ENCODE assay signal across 13 cellular contexts in genomic region chr14:87131879-87132278, GRCh38.
DNase-seq lines count a peak whose midpoint lies in the region; ATAC-seq and TF ChIP-seq lines count a peak whose summit lies in the region.
"Had no signal": no experiment of that assay in that cellular context is flagged by ENCODE, and none has a peak within 500 bp of the region (broad histone marks: within the 10 kb centered on the region; RNA-seq: fewer than 3 reads in every experiment).

No MANE protein-coding gene starts in this region.

- H3K4me1 Mint-ChIP-seq in stimulated activated naive B cell treated with anti-CD40 and anti-IgM and Interleukin-4, amounts not matched to agents 10 μg/mL and 1 μg/mL and 100 μg/mL, for 72 hours = no peaks in the 10 kb centered on the region
- H3K4me1 Mint-ChIP-seq: naive B cell had no signal

- peak overlapping the region; percentile 57; the same call in 1 of the 2 replicates for H2AFZ ChIP-seq in OCI-LY7 (ENCODE audit: low read length)

- H3K79me2 ChIP-seq in OCI-LY7 (ENCODE audit: insufficient read depth, low read depth, low read length) = no peaks in the 10 kb centered on the region

- peak overlapping the region; percentile 31 for H3K4me2 ChIP-seq in OCI-LY7 (ENCODE audit: low read length)

- H3K4me1 ChIP-seq in OCI-LY7 (ENCODE audit: insufficient read depth, low read length, poor library complexity, severe bottlenecking) = peaks cover 31% of the 10 kb centered on the region
- H3K4me1 ChIP-seq in foreskin keratinocyte = peaks cover 34% of the 10 kb centered on the region
- peaks cover 0 to 6% (median 3%) of the 10 kb centered on the region in 3 donors for H3K4me1 ChIP-seq in skeletal muscle tissue (ENCODE audit: control insufficient read depth in 3 of 3, insufficient read depth in 3 of 3, low read length in 3 of 3)
- no peaks in the 10 kb centered on the region for H3K4me1 ChIP-seq in ovary (ENCODE audit: insufficient read depth)
- no peaks in the 10 kb centered on the region for H3K4me1 ChIP-seq in vagina
- H3K4me1 ChIP-seq: colonic mucosa had no signal

- H3K36me3 ChIP-seq in OCI-LY7 (ENCODE audit: insufficient read depth, low read length) (no peaks in the 10 kb centered on the region), skeletal muscle tissue (ENCODE audit: control insufficient read depth in 3 of 3, insufficient read depth in 3 of 3, low read length in 3 of 3) (no peaks in the 10 kb centered on the region), ovary (no peaks in the 10 kb centered on the region), vagina (no peaks in the 10 kb centered on the region)
- H3K36me3 ChIP-seq: colonic mucosa had no signal

- no peak overlapping the region for H3K4me3 ChIP-seq in OCI-LY7 (ENCODE audit: low read depth, low read length, poor library complexity, severe bottlenecking)
- no peak overlapping the region for H3K4me3 ChIP-seq in skeletal muscle tissue (ENCODE audit: low read length in 3 of 3)
- H3K4me3 ChIP-seq in ovary = no peak overlapping the region
- H3K4me3 ChIP-seq in vagina = no peak overlapping the region
- H3K4me3 ChIP-seq: colonic mucosa had no signal

- no peak overlapping the region for H3K27ac Mint-ChIP-seq in stimulated activated naive B cell treated with anti-CD40 and anti-IgM and Interleukin-4, amounts not matched to agents 10 μg/mL and 1 μg/mL and 100 μg/mL, for 72 hours
- H3K27ac Mint-ChIP-seq: naive B cell; stimulated activated naive CD8-positive, alpha-beta T cell treated with anti-CD3 and anti-CD28 coated beads, Interleukin-15, Interleukin-2, amounts not matched to agents 100 ng/mL and 50 ng/mL, for 24 hours had no signal

- H3K9ac ChIP-seq in skeletal muscle tissue (ENCODE audit: low read depth in 1 of 3, low read length in 3 of 3) = no peak overlapping the region

- no TSS peak for BruUV-seq in OCI-LY7 (replicated peaks; lab: Mats Ljungman, UMichigan)

- TF ChIP-seq CTCF in OCI-LY7 (conservative IDR thresholded peaks at IDR 0.05; ENCODE audit: low read length) (no peak), foreskin keratinocyte (conservative IDR thresholded peaks at IDR 0.05) (no peak), ovary (IDR thresholded peaks at IDR 0.05) (no peak), vagina (IDR thresholded peaks at IDR 0.05) (no peak)

- H3K4me3 Mint-ChIP-seq in stimulated activated naive B cell treated with anti-CD40 and anti-IgM and Interleukin-4, amounts not matched to agents 10 μg/mL and 1 μg/mL and 100 μg/mL, for 72 hours = no peak overlapping the region
- H3K4me3 Mint-ChIP-seq: naive B cell; stimulated activated naive CD8-positive, alpha-beta T cell treated with anti-CD3 and anti-CD28 coated beads, Interleukin-15, Interleukin-2, amounts not matched to agents 100 ng/mL and 50 ng/mL, for 24 hours had no signal

- peak; percentile 73 for DNase-seq in NCI-H1105 treated with DMSO at 0.1 percent for 48 hours (lab: John Stamatoyannopoulos, UW)
- DNase-seq in OCI-LY7 (ENCODE audit: low spot score) = peak; percentile 51
- DNase-seq in foreskin keratinocyte = peak; percentile 81 to 95
- DNase-seq in ovary = no peak
- DNase-seq in vagina (ENCODE audit: extremely low spot score in 2 of 2) = no peak
- no peak for DNase-seq in DMS114 treated with DMSO at 0.1 percent for 48 hours (lab: John Stamatoyannopoulos, UW; ENCODE audit: unreplicated experiment)
- no peak for DNase-seq in stimulated activated naive B cell treated with anti-CD40 and anti-IgM and Interleukin-4, amounts not matched to agents 10 μg/mL and 1 μg/mL and 100 μg/mL, for 72 hours
- DNase-seq: activated CD4-positive, alpha-beta T cell treated with anti-CD3 and anti-CD28 coated beads for 4 hours; colonic mucosa; naive B cell had no signal

- H4K20me1 ChIP-seq in OCI-LY7 (ENCODE audit: insufficient read depth, low read length) = no peaks in the 10 kb centered on the region

- H3K9me3 Mint-ChIP-seq in stimulated activated naive B cell treated with anti-CD40 and anti-IgM and Interleukin-4, amounts not matched to agents 10 μg/mL and 1 μg/mL and 100 μg/mL, for 72 hours = no peaks in the 10 kb centered on the region

- no peaks in the 10 kb centered on the region for H3K36me3 Mint-ChIP-seq in stimulated activated naive B cell treated with anti-CD40 and anti-IgM and Interleukin-4, amounts not matched to agents 10 μg/mL and 1 μg/mL and 100 μg/mL, for 72 hours
- H3K36me3 Mint-ChIP-seq: naive B cell had no signal

- H3K27me3 Mint-ChIP-seq in stimulated activated naive B cell treated with anti-CD40 and anti-IgM and Interleukin-4, amounts not matched to agents 10 μg/mL and 1 μg/mL and 100 μg/mL, for 72 hours = no peaks in the 10 kb centered on the region
- H3K27me3 Mint-ChIP-seq: naive B cell; stimulated activated naive CD8-positive, alpha-beta T cell treated with anti-CD3 and anti-CD28 coated beads, Interleukin-15, Interleukin-2, amounts not matched to agents 100 ng/mL and 50 ng/mL, for 24 hours had no signal

- intact Hi-C loops in OCI-LY7 (cut with micrococcal nuclease; ENCODE audit: unreplicated experiment) = no loop called here
- intact Hi-C loops in ovary (cut with DNase I) = no loop called here
- intact Hi-C loops in vagina (cut with DNase I) = no loop called here

- H3K9me3 ChIP-seq in OCI-LY7 (ENCODE audit: low read length) = no peaks in the 10 kb centered on the region
- no peaks in the 10 kb centered on the region for H3K9me3 ChIP-seq in skeletal muscle tissue (ENCODE audit: control insufficient read depth in 3 of 3, low read length in 3 of 3)
- no peaks in the 10 kb centered on the region for H3K9me3 ChIP-seq in ovary
- no peaks in the 10 kb centered on the region for H3K9me3 ChIP-seq in vagina
- H3K9me3 ChIP-seq: colonic mucosa had no signal

- POLR2A ChIA-PET in OCI-LY7 (lab: Charles Lee) = interaction anchor here (0.9 to 3.8 kb wide), 3 partner anchors 8 to 21 kb away, joined by 5 to 15 read pairs (median 5); no protein-coding TSS in a partner anchor

- WGBS in ovary, 3 donors = 23 to 36% (median 33%) methylated on average over 5 of the region's 5 CpGs

- TF ChIP-seq EP300 in ovary (IDR thresholded peaks at IDR 0.05) = no peak

- CTCF ChIA-PET in OCI-LY7 (lab: Charles Lee; ENCODE audit: unreplicated experiment) = no interaction called here

- no peaks in the 10 kb centered on the region for H3K9me2 ChIP-seq in OCI-LY7 (ENCODE audit: insufficient read depth, low read length)

- peak; percentile 68 for ATAC-seq in foreskin keratinocyte
- ATAC-seq in stimulated activated naive B cell treated with anti-CD40 and anti-IgM and Interleukin-4, amounts not matched to agents 10 μg/mL and 1 μg/mL and 100 μg/mL, for 72 hours (replicated peaks) = no peak
- ATAC-seq: HCT116 had no signal

- TF ChIP-seq POLR2A in ovary (IDR thresholded peaks at IDR 0.05) (no peak), vagina (IDR thresholded peaks at IDR 0.05) (no peak)

- peak overlapping the region; percentile 10 for H3K27ac ChIP-seq in OCI-LY7 (ENCODE audit: low read depth, low read length, poor library complexity, severe bottlenecking)
- H3K27ac ChIP-seq in foreskin keratinocyte = peak overlapping the region; percentile 60
- peak overlapping the region; percentile 6 for H3K27ac ChIP-seq in skeletal muscle tissue (ENCODE audit: low read depth, low read length)
- H3K27ac ChIP-seq in ovary = no peak overlapping the region
- H3K27ac ChIP-seq in vagina = no peak overlapping the region
- H3K27ac ChIP-seq: colonic mucosa had no signal

- H3K27me3 ChIP-seq in foreskin keratinocyte (no peaks in the 10 kb centered on the region), skeletal muscle tissue (ENCODE audit: control insufficient read depth in 3 of 3, insufficient read depth in 3 of 3, low read length in 3 of 3) (no peaks in the 10 kb centered on the region), ovary (no peaks in the 10 kb centered on the region), vagina (no peaks in the 10 kb centered on the region)
- H3K27me3 ChIP-seq: colonic mucosa had no signal

Comparison
In these comparisons a context has a peak if more than half of its experiments do, and no peak if none do; other contexts are left out.
1. DNase-seq: peak in NCI-H1105 treated with DMSO at 0.1 percent for 48 hours (single experiment), OCI-LY7 (single experiment) and foreskin keratinocyte (2 of 2); none in ovary (0 of 5), vagina (0 of 2), DMS114 treated with DMSO at 0.1 percent for 48 hours (single experiment) and stimulated activated naive B cell treated with anti-CD40 and anti-IgM and Interleukin-4, amounts not matched to agents 10 μg/mL and 1 μg/mL and 100 μg/mL, for 72 hours (single experiment).
2. H3K27ac ChIP-seq: peak in OCI-LY7 (single experiment), foreskin keratinocyte (single experiment) and skeletal muscle tissue (single experiment); none in ovary (0 of 2) and vagina (single experiment).